12 cellular contexts compared by ENCODE assay signal in the genomic region with DNA sequence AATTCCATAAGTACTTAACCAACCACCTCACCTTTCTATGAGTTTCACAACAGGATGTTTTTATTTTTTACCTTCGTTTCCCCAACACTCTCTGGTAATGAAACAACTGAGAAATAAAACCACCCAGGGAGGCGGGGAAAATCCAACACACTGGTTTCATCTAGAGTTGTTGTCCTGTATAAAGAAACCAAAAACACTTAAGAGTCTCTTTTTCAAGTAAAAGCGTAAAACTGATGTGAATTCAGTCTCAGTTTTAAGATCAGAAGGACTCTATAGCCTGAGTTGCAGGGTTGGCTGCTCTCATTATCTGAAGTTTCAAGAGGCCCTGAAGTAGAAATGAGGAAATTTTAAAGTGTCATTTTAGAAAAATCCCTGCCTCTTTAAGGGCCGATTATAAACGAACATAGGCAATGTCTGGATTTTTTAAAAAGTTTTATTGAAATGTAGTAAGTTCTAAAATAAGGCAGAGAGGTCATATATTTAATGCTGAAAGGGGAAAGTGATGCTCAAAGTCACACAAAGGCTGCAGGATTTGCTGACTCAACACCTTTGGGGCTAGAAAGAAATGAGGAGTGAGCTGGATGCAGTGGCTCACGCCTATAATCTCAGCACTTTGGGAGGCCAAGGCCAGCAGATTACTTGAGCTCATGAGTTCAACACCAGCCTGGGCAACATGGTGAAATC. TPM values are rescaled to one million over a fixed set of nuclear protein-coding genes. Genes with fewer than 3 reads are reported as not detected.
DNase-seq lines count a peak whose midpoint lies in the region; ATAC-seq and TF ChIP-seq lines count a peak whose summit lies in the region.
"Had no signal": no experiment of that assay in that cellular context is flagged by ENCODE, and none has a peak within 500 bp of the region (broad histone marks: within the 10 kb centered on the region; RNA-seq: fewer than 3 reads in every experiment).

No MANE protein-coding gene starts in this region.

- peaks cover 3% of the 10 kb centered on the region for H3K9me3 Mint-ChIP-seq in neural progenitor cell

- H3K27me3 ChIP-seq in neural progenitor cell (no peaks in the 10 kb centered on the region), SJCRH30 (no peaks in the 10 kb centered on the region)

- H3K27ac ChIP-seq in neural progenitor cell (peak overlapping the region; percentile 55), SJCRH30 (no peak overlapping the region)

- no peaks in the 10 kb centered on the region for H4K20me1 ChIP-seq in neural progenitor cell (ENCODE audit: low read depth)

- H3K36me3 Mint-ChIP-seq in T-helper 17 cell (ENCODE audit: low read depth) (peaks cover 3% of the 10 kb centered on the region), neural progenitor cell (peaks cover 13% of the 10 kb centered on the region)

- no peak overlapping the region for H3K9ac ChIP-seq in neural progenitor cell

- ATAC-seq in GM18498 (IDR thresholded peaks at IDR 0.05; ENCODE audit: unreplicated experiment) (peak; percentile 60), T-helper 17 cell (peak; percentile 46)
- ATAC-seq: left lobe of liver had no signal

- H3K9me3 ChIP-seq in T-helper 17 cell (ENCODE audit: control insufficient read depth, low read length, poor library complexity, severe bottlenecking) = no peaks in the 10 kb centered on the region
- H3K9me3 ChIP-seq in neural progenitor cell (ENCODE audit: low read depth) = no peaks in the 10 kb centered on the region
- 0 out of 2 replicates have a peak, but pooled peaks cover 7% of the 10 kb centered on the region for H3K9me3 ChIP-seq in SJCRH30 (replicated peaks)

- H3K4me3 Mint-ChIP-seq in T-helper 17 cell = no peak overlapping the region
- H3K4me3 Mint-ChIP-seq in neural progenitor cell = no peak overlapping the region

- no peaks in the 10 kb centered on the region for H3F3A ChIP-seq in neural progenitor cell (ENCODE audit: low read depth)

- H3K27ac Mint-ChIP-seq in T-helper 17 cell (peak overlapping the region; percentile 79), neural progenitor cell (no peak overlapping the region)

- no peak overlapping the region for H3K4me2 ChIP-seq in neural progenitor cell

- TF ChIP-seq CTCF in GM20000 (IDR thresholded peaks at IDR 0.05; ENCODE audit: extremely low read depth, missing control alignments) (no peak), neural progenitor cell (IDR thresholded peaks at IDR 0.05) (no peak)

- H3K4me3 ChIP-seq in neural progenitor cell (no peak overlapping the region), SJCRH30 (no peak overlapping the region)

- H3K27me3 Mint-ChIP-seq in T-helper 17 cell = no peaks in the 10 kb centered on the region
- H3K27me3 Mint-ChIP-seq in neural progenitor cell (ENCODE audit: insufficient read depth, low read depth) = no peaks in the 10 kb centered on the region

- H3K4me1 ChIP-seq in neural progenitor cell = no peaks in the 10 kb centered on the region
- H3K4me1 ChIP-seq in SJCRH30 = no peaks in the 10 kb centered on the region

- no peak overlapping the region for H2AFZ ChIP-seq in neural progenitor cell (replicated peaks)

- DNase-seq in GM20000 (ENCODE audit: low spot score) (peak; percentile 41), T-helper 17 cell (no peak), neural progenitor cell (ENCODE audit: low spot score) (no peak), SJCRH30 (no peak), NCI-H1105 (lab: John Stamatoyannopoulos, UW) (no peak), putamen (ENCODE audit: low spot score) (no peak)
- DNase-seq: DND-41, NCI-H1092 had no signal

- H3K36me3 ChIP-seq in neural progenitor cell = no peaks in the 10 kb centered on the region
- H3K36me3 ChIP-seq in SJCRH30 = no peaks in the 10 kb centered on the region

- no peaks in the 10 kb centered on the region for H3K79me2 ChIP-seq in neural progenitor cell (ENCODE audit: low read depth)

- H3K4me1 Mint-ChIP-seq in T-helper 17 cell = peaks cover 12% of the 10 kb centered on the region
- H3K4me1 Mint-ChIP-seq in neural progenitor cell = peaks cover 6% of the 10 kb centered on the region

RNA-seq across cellular contexts. Expression of a gene that starts 27.2 kb away (rescaled TPM):
- total RNA-seq in T-helper 17 cell (not detected), neural progenitor cell (ENCODE audit: low replicate concordance) (not detected in 2 replicates)
- total RNA-seq in SJCRH30 (2014; rRNA removed; shearing (Covaris generic)) = not detected in 2 replicates
- total RNA-seq: left lobe of liver, OCI-LY7, osteocyte had no signal

RNA-seq across cellular contexts. Expression of a gene that starts 46.7 kb away (rescaled TPM):
- 10 to 100 TPM; 47.6 to 51.5 TPM for total RNA-seq in T-helper 17 cell
- total RNA-seq in neural progenitor cell (ENCODE audit: low replicate concordance) = 62.7 and 66.5 TPM in 2 replicates
- 76.4 and 78.5 TPM in 2 replicates for total RNA-seq in SJCRH30 (2014; rRNA removed; shearing (Covaris generic))
